ENCODE assay signal across 2 cellular contexts in the genomic region with DNA sequence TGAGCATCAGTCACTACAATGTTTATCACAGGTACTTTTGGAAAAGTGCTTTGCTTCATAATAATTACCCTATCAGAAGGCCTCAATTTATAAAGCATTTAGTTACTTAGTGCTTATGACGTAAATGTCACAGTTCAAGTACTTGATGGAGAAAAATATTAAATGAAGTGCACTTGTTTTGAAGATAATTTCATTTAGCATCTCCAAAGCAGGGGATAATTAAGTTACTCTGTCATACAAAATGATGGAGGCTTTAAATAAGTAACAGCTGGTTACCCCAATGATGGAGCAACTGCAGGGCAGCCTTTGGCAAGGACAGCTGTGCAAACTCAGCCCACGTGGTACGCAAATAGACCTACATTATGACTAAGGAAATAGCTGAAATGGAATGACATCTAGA.
TF ChIP-seq lines count a peak whose summit lies in the region.

No MANE protein-coding gene starts in this region.

TF ChIP-seq in SK-N-SH treated with all-trans-retinoic acid at 6 μM for 48 hours, 23 proteins besides CTCF, POLR2A, EP300 and RAD21 (continued from another document):
- TF ChIP-seq, protein P1, sequence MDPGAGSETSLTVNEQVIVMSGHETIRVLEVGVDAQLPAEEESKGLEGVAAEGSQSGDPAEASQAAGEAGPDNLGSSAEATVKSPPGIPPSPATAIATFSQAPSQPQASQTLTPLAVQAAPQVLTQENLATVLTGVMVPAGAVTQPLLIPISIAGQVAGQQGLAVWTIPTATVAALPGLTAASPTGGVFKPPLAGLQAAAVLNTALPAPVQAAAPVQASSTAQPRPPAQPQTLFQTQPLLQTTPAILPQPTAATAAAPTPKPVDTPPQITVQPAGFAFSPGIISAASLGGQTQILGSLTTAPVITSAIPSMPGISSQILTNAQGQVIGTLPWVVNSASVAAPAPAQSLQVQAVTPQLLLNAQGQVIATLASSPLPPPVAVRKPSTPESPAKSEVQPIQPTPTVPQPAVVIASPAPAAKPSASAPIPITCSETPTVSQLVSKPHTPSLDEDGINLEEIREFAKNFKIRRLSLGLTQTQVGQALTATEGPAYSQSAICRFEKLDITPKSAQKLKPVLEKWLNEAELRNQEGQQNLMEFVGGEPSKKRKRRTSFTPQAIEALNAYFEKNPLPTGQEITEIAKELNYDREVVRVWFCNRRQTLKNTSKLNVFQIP (CRISPR knock-in tag; IDR thresholded peaks at IDR 0.05; ENCODE audit: borderline replicate concordance, low read depth), result peak; percentile 64; the same call in 1 of the 2 replicates
- TF ChIP-seq ZFP3 (CRISPR knock-in tag; IDR thresholded peaks at IDR 0.05) (peak; percentile 92), PPARA (CRISPR knock-in tag; IDR thresholded peaks at IDR 0.05; ENCODE audit: borderline replicate concordance) (peak; percentile 97), TCF4 (CRISPR knock-in tag; IDR thresholded peaks at IDR 0.05; ENCODE audit: borderline replicate concordance) (peak; percentile 100), ESRRG (CRISPR knock-in tag; IDR thresholded peaks at IDR 0.05) (peak; percentile 97), ARNTL (CRISPR knock-in tag; IDR thresholded peaks at IDR 0.05; ENCODE audit: borderline replicate concordance, low read depth) (peak; percentile 92; the same call in 1 of the 2 replicates), ZC3H10 (CRISPR knock-in tag; IDR thresholded peaks at IDR 0.05) (no peak), SNAI2 (CRISPR knock-in tag; IDR thresholded peaks at IDR 0.05) (peak; percentile 100), ZNF70 (CRISPR knock-in tag; IDR thresholded peaks at IDR 0.05) (peak; percentile 85), CSDC2 (CRISPR knock-in tag; IDR thresholded peaks at IDR 0.05) (peak; percentile 95; the same call in 1 of the 2 replicates), ISL1 (CRISPR knock-in tag; IDR thresholded peaks at IDR 0.05) (peak; percentile 98), OSR1 (CRISPR knock-in tag; IDR thresholded peaks at IDR 0.05) (no peak)
- TF ChIP-seq, protein P2, sequence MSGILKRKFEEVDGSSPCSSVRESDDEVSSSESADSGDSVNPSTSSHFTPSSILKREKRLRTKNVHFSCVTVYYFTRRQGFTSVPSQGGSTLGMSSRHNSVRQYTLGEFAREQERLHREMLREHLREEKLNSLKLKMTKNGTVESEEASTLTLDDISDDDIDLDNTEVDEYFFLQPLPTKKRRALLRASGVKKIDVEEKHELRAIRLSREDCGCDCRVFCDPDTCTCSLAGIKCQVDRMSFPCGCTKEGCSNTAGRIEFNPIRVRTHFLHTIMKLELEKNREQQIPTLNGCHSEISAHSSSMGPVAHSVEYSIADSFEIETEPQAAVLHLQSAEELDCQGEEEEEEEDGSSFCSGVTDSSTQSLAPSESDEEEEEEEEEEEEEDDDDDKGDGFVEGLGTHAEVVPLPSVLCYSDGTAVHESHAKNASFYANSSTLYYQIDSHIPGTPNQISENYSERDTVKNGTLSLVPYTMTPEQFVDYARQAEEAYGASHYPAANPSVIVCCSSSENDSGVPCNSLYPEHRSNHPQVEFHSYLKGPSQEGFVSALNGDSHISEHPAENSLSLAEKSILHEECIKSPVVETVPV (CRISPR knock-in tag; IDR thresholded peaks at IDR 0.05), result peak; percentile 99
- TF ChIP-seq, protein P3, sequence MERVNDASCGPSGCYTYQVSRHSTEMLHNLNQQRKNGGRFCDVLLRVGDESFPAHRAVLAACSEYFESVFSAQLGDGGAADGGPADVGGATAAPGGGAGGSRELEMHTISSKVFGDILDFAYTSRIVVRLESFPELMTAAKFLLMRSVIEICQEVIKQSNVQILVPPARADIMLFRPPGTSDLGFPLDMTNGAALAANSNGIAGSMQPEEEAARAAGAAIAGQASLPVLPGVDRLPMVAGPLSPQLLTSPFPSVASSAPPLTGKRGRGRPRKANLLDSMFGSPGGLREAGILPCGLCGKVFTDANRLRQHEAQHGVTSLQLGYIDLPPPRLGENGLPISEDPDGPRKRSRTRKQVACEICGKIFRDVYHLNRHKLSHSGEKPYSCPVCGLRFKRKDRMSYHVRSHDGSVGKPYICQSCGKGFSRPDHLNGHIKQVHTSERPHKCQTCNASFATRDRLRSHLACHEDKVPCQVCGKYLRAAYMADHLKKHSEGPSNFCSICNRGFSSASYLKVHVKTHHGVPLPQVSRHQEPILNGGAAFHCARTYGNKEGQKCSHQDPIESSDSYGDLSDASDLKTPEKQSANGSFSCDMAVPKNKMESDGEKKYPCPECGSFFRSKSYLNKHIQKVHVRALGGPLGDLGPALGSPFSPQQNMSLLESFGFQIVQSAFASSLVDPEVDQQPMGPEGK (CRISPR knock-in tag; IDR thresholded peaks at IDR 0.05; ENCODE audit: borderline replicate concordance), result peak; percentile 93
- TF ChIP-seq, protein P4, sequence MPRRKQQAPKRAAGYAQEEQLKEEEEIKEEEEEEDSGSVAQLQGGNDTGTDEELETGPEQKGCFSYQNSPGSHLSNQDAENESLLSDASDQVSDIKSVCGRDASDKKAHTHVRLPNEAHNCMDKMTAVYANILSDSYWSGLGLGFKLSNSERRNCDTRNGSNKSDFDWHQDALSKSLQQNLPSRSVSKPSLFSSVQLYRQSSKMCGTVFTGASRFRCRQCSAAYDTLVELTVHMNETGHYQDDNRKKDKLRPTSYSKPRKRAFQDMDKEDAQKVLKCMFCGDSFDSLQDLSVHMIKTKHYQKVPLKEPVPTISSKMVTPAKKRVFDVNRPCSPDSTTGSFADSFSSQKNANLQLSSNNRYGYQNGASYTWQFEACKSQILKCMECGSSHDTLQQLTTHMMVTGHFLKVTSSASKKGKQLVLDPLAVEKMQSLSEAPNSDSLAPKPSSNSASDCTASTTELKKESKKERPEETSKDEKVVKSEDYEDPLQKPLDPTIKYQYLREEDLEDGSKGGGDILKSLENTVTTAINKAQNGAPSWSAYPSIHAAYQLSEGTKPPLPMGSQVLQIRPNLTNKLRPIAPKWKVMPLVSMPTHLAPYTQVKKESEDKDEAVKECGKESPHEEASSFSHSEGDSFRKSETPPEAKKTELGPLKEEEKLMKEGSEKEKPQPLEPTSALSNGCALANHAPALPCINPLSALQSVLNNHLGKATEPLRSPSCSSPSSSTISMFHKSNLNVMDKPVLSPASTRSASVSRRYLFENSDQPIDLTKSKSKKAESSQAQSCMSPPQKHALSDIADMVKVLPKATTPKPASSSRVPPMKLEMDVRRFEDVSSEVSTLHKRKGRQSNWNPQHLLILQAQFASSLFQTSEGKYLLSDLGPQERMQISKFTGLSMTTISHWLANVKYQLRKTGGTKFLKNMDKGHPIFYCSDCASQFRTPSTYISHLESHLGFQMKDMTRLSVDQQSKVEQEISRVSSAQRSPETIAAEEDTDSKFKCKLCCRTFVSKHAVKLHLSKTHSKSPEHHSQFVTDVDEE (CRISPR knock-in tag; IDR thresholded peaks at IDR 0.05), result peak; percentile 100

TF ChIP-seq in WTC11, 78 proteins besides CTCF, POLR2A, EP300 and RAD21 (continued from another document):
- TF ChIP-seq, protein P5, sequence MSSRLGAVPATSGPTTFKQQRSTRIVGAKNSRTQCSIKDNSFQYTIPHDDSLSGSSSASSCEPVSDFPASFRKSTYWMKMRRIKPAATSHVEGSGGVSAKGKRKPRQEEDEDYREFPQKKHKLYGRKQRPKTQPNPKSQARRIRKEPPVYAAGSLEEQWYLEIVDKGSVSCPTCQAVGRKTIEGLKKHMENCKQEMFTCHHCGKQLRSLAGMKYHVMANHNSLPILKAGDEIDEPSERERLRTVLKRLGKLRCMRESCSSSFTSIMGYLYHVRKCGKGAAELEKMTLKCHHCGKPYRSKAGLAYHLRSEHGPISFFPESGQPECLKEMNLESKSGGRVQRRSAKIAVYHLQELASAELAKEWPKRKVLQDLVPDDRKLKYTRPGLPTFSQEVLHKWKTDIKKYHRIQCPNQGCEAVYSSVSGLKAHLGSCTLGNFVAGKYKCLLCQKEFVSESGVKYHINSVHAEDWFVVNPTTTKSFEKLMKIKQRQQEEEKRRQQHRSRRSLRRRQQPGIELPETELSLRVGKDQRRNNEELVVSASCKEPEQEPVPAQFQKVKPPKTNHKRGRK (CRISPR knock-in tag; IDR thresholded peaks at IDR 0.05; ENCODE audit: borderline replicate concordance), result no peak
- TF ChIP-seq TEAD1 (CRISPR knock-in tag; IDR thresholded peaks at IDR 0.05) (no peak), FOXJ3 (CRISPR knock-in tag; IDR thresholded peaks at IDR 0.05; ENCODE audit: borderline replicate concordance) (no peak), HMGA2 (CRISPR knock-in tag; IDR thresholded peaks at IDR 0.05) (no peak), ZNF423 (CRISPR knock-in tag; IDR thresholded peaks at IDR 0.05) (no peak), PRRX2 (CRISPR knock-in tag; IDR thresholded peaks at IDR 0.05) (no peak), ZNF138 (CRISPR knock-in tag; conservative IDR thresholded peaks at IDR 0.05) (no peak), MXD4 (CRISPR knock-in tag; IDR thresholded peaks at IDR 0.05; ENCODE audit: borderline replicate concordance) (no peak)
- TF ChIP-seq, protein P6, sequence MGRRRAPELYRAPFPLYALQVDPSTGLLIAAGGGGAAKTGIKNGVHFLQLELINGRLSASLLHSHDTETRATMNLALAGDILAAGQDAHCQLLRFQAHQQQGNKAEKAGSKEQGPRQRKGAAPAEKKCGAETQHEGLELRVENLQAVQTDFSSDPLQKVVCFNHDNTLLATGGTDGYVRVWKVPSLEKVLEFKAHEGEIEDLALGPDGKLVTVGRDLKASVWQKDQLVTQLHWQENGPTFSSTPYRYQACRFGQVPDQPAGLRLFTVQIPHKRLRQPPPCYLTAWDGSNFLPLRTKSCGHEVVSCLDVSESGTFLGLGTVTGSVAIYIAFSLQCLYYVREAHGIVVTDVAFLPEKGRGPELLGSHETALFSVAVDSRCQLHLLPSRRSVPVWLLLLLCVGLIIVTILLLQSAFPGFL (CRISPR knock-in tag; IDR thresholded peaks at IDR 0.05; ENCODE audit: borderline replicate concordance), result no peak
- TF ChIP-seq, protein P7, sequence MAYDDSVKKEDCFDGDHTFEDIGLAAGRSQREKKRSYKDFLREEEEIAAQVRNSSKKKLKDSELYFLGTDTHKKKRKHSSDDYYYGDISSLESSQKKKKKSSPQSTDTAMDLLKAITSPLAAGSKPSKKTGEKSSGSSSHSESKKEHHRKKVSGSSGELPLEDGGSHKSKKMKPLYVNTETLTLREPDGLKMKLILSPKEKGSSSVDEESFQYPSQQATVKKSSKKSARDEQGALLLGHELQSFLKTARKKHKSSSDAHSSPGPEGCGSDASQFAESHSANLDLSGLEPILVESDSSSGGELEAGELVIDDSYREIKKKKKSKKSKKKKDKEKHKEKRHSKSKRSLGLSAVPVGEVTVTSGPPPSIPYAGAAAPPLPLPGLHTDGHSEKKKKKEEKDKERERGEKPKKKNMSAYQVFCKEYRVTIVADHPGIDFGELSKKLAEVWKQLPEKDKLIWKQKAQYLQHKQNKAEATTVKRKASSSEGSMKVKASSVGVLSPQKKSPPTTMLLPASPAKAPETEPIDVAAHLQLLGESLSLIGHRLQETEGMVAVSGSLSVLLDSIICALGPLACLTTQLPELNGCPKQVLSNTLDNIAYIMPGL (CRISPR knock-in tag; IDR thresholded peaks at IDR 0.05), result no peak
